18 cellular contexts compared by ENCODE assay signal in genomic region chr19:24166055-24166454, GRCh38.
DNase-seq lines count a peak whose midpoint lies in the region; ATAC-seq, FAIRE-seq and TF ChIP-seq lines count a peak whose summit lies in the region.
"Had no signal": no experiment of that assay in that cellular context is flagged by ENCODE, and none has a peak within 500 bp of the region (broad histone marks: within the 10 kb centered on the region; RNA-seq: fewer than 3 reads in every experiment).

No MANE protein-coding gene starts in this region.

- intact Hi-C loops in left cardiac atrium (cut with DNase I), result no loop called here

- no peak for TF ChIP-seq CTCF in bronchial epithelial cell (IDR thresholded peaks at IDR 0.05; ENCODE audit: insufficient read depth, low read length, severe bottlenecking)

- H3K27me3 ChIP-seq in bronchial epithelial cell (ENCODE audit: control insufficient read depth, insufficient read depth, low read length), result no peaks in the 10 kb centered on the region

- no peak for FAIRE-seq in bronchial epithelial cell (lab: Jason Lieb, UNC)
- FAIRE-seq: A204.1, GM19239 had no signal

- DNase-seq in EH (ENCODE audit: low read depth) (peak; percentile 7), LHCN-M2 (ENCODE audit: low read depth) (peak; percentile 20), bronchial epithelial cell (ENCODE audit: low read depth) (peak; percentile 20), non-pigmented ciliary epithelial cell (ENCODE audit: low read depth) (peak; percentile 17), NCI-H82 treated with DMSO at 0.1 percent for 48 hours (lab: John Stamatoyannopoulos, UW; ENCODE audit: unreplicated experiment) (no peak), left cardiac atrium (no peak)
- DNase-seq: HCEC 1CT, KBM-7, NCI-H1436 treated with DMSO at 0.1 percent for 48 hours, NCI-H2081, NCI-H510A treated with DMSO at 0.1 percent for 48 hours, NCI-H82, SHP77 had no signal

- no peaks in the 10 kb centered on the region for H3K36me3 ChIP-seq in bronchial epithelial cell (ENCODE audit: control insufficient read depth, insufficient read depth, low read length)

- H3K4me3 ChIP-seq in bronchial epithelial cell (ENCODE audit: low read depth, low read length), result no peak overlapping the region

- ATAC-seq in GM21529 (IDR thresholded peaks at IDR 0.05; ENCODE audit: unreplicated experiment), result no peak
- ATAC-seq in left cardiac atrium, result no peak
- ATAC-seq: Panc1, SK-N-SH treated with all-trans-retinoic acid at 6 μM for 48 hours had no signal

Comparison
In these comparisons a context has a peak if more than half of its experiments do, and no peak if none do; other contexts are left out.
1. DNase-seq: peak in EH (single experiment), LHCN-M2 (single experiment), bronchial epithelial cell (single experiment) and non-pigmented ciliary epithelial cell (single experiment); none in NCI-H82 treated with DMSO at 0.1 percent for 48 hours (single experiment) and left cardiac atrium (single experiment).